Comparison of ENCODE assay signal across 28 cellular contexts in genomic region chr12:100920493-100920892, GRCh38.
"Had no signal": no experiment of that assay in that cellular context is flagged by ENCODE, and none has a peak within 500 bp of the region (broad histone marks: within the 10 kb centered on the region; RNA-seq: fewer than 3 reads in every experiment).

No MANE protein-coding gene starts in this region.

- H3K9me3 ChIP-seq: ovary, psoas muscle, right lobe of liver, sigmoid colon, thoracic aorta, thyroid gland, tibial nerve, upper lobe of left lung, vagina had no signal

- H3K79me2 ChIP-seq: parathyroid adenoma had no signal

- H3K9ac ChIP-seq: neural progenitor cell, parathyroid adenoma had no signal

- H3K4me3 Mint-ChIP-seq: natural killer cell; nephron; neural progenitor cell; stimulated activated effector memory CD8-positive, alpha-beta T cell treated with anti-CD3 and anti-CD28 coated beads, Interleukin-12 subunit alpha, Interleukin-12 subunit beta, amount 100 ng/mL, for 72 hours; stimulated activated naive B cell treated with anti-CD40 and anti-IgM and Interleukin-4, amounts not matched to agents 10 μg/mL and 1 μg/mL and 100 μg/mL, for 72 hours; stimulated activated naive CD8-positive, alpha-beta T cell treated with anti-CD3 and anti-CD28 coated beads, Interleukin-15, amount 100 ng/mL, for 72 hours had no signal

- H3K4me1 ChIP-seq: neural progenitor cell, parathyroid adenoma, psoas muscle, right lobe of liver, sigmoid colon, thyroid gland, tibial nerve, upper lobe of left lung, vagina had no signal

- H3K4me3 ChIP-seq: neural progenitor cell, ovary, psoas muscle, right lobe of liver, sigmoid colon, thoracic aorta, thyroid gland, tibial nerve, upper lobe of left lung, vagina had no signal

- DNase-seq: natural killer cell; occipital lobe; ovary; posterior cingulate gyrus; psoas muscle; right cardiac atrium; right lobe of liver; sigmoid colon; small intestine; stimulated activated CD4-positive, alpha-beta T cell treated with anti-CD3 and anti-CD28 coated beads, Interleukin-15, amount 100 ng/mL, for 24 hours; stimulated activated CD4-positive, alpha-beta T cell treated with anti-CD3 and anti-CD28 coated beads, Interleukin-2, amount 100 ng/mL, for 24 hours; stimulated activated CD4-positive, alpha-beta T cell treated with anti-CD3 and anti-CD28 coated beads, Interleukin-2, amount 100 ng/mL, for 48 hours; stimulated activated CD4-positive, alpha-beta T cell treated with anti-CD3 and anti-CD28 coated beads, Interleukin-4, amount 100 ng/mL, for 24 hours; stimulated activated naive B cell treated with anti-CD40 and anti-IgM and Interleukin-4, amounts not matched to agents 10 μg/mL and 1 μg/mL and 100 μg/mL, for 72 hours; stimulated activated naive CD8-positive, alpha-beta T cell treated with anti-CD3 and anti-CD28 coated beads, Interleukin-15, amount 100 ng/mL, for 72 hours; stimulated activated naive CD8-positive, alpha-beta T cell treated with anti-CD3 and anti-CD28 coated beads, Interleukin-15, Interleukin-2, amounts not matched to agents 100 U/mL and 50 U/mL, for 24 hours; substantia nigra; thyroid gland; trophoblast cell; upper lobe of left lung had no signal

- ATAC-seq: natural killer cell; psoas muscle; right cardiac atrium; right lobe of liver; stimulated activated effector memory CD8-positive, alpha-beta T cell treated with anti-CD3 and anti-CD28 coated beads, Interleukin-12 subunit alpha, Interleukin-12 subunit beta, amount 100 ng/mL, for 72 hours; stimulated activated naive B cell treated with anti-CD40 and anti-IgM and Interleukin-4, amounts not matched to agents 10 μg/mL and 1 μg/mL and 100 μg/mL, for 72 hours; stimulated activated naive CD8-positive, alpha-beta T cell treated with anti-CD3 and anti-CD28 coated beads, Interleukin-15, amount 100 ng/mL, for 72 hours; stimulated activated naive CD8-positive, alpha-beta T cell treated with anti-CD3 and anti-CD28 coated beads, Interleukin-15, Interleukin-2, amounts not matched to agents 100 U/mL and 50 U/mL, for 24 hours had no signal

- H2AFZ ChIP-seq: neural progenitor cell, parathyroid adenoma had no signal

- H3K4me1 Mint-ChIP-seq: natural killer cell; nephron; neural progenitor cell; stimulated activated effector memory CD8-positive, alpha-beta T cell treated with anti-CD3 and anti-CD28 coated beads, Interleukin-12 subunit alpha, Interleukin-12 subunit beta, amount 100 ng/mL, for 72 hours; stimulated activated naive B cell treated with anti-CD40 and anti-IgM and Interleukin-4, amounts not matched to agents 10 μg/mL and 1 μg/mL and 100 μg/mL, for 72 hours; stimulated activated naive CD8-positive, alpha-beta T cell treated with anti-CD3 and anti-CD28 coated beads, Interleukin-15, amount 100 ng/mL, for 72 hours had no signal

- H3K4me2 ChIP-seq: neural progenitor cell had no signal

- H3K27ac Mint-ChIP-seq: natural killer cell; nephron; neural progenitor cell; progenitor cell of endocrine pancreas; stimulated activated effector memory CD8-positive, alpha-beta T cell treated with anti-CD3 and anti-CD28 coated beads, Interleukin-12 subunit alpha, Interleukin-12 subunit beta, amount 100 ng/mL, for 72 hours; stimulated activated naive B cell treated with anti-CD40 and anti-IgM and Interleukin-4, amounts not matched to agents 10 μg/mL and 1 μg/mL and 100 μg/mL, for 72 hours; stimulated activated naive CD8-positive, alpha-beta T cell treated with anti-CD3 and anti-CD28 coated beads, Interleukin-15, amount 100 ng/mL, for 72 hours had no signal

- H3K27me3 ChIP-seq: neural progenitor cell, ovary, right lobe of liver, sigmoid colon, thyroid gland, tibial nerve, upper lobe of left lung, vagina had no signal

- H3K9me3 Mint-ChIP-seq: nephron; neural progenitor cell; stimulated activated effector memory CD8-positive, alpha-beta T cell treated with anti-CD3 and anti-CD28 coated beads, Interleukin-12 subunit alpha, Interleukin-12 subunit beta, amount 100 ng/mL, for 72 hours; stimulated activated naive CD8-positive, alpha-beta T cell treated with anti-CD3 and anti-CD28 coated beads, Interleukin-15, amount 100 ng/mL, for 72 hours had no signal

- H3K27me3 Mint-ChIP-seq: progenitor cell of endocrine pancreas; stimulated activated naive B cell treated with anti-CD40 and anti-IgM and Interleukin-4, amounts not matched to agents 10 μg/mL and 1 μg/mL and 100 μg/mL, for 72 hours; stimulated activated naive CD8-positive, alpha-beta T cell treated with anti-CD3 and anti-CD28 coated beads, Interleukin-15, amount 100 ng/mL, for 72 hours had no signal

- H3K36me3 ChIP-seq: neural progenitor cell, ovary, right lobe of liver, sigmoid colon, thoracic aorta, thyroid gland, tibial nerve, upper lobe of left lung, vagina had no signal

- H3K27ac ChIP-seq: neural progenitor cell, ovary, parathyroid adenoma, psoas muscle, right lobe of liver, sigmoid colon, thoracic aorta, thyroid gland, tibial nerve, upper lobe of left lung, vagina had no signal

- H3K36me3 Mint-ChIP-seq: natural killer cell; neural progenitor cell; stimulated activated effector memory CD8-positive, alpha-beta T cell treated with anti-CD3 and anti-CD28 coated beads, Interleukin-12 subunit alpha, Interleukin-12 subunit beta, amount 100 ng/mL, for 72 hours; stimulated activated naive B cell treated with anti-CD40 and anti-IgM and Interleukin-4, amounts not matched to agents 10 μg/mL and 1 μg/mL and 100 μg/mL, for 72 hours had no signal
